9 cellular contexts compared by ENCODE assay signal in genomic region chr9:124008307-124008854, GRCh38. TPM values are rescaled to one million over a fixed set of nuclear protein-coding genes. Genes with fewer than 3 reads are reported as not detected.
A peak's percentile ranks its signal among the peaks of the same experiment; 100 is the strongest.
DNase-seq lines count a peak whose midpoint lies in the region; ATAC-seq, FAIRE-seq and TF ChIP-seq lines count a peak whose summit lies in the region.
"Had no signal": no experiment of that assay in that cellular context is flagged by ENCODE, and none has a peak within 500 bp of the region (broad histone marks: within the 10 kb centered on the region; RNA-seq: fewer than 3 reads in every experiment).

No MANE protein-coding gene starts in this region.

- H3K79me1 ChIP-seq in trophoblast cell (ENCODE audit: low read length), result no peaks in the 10 kb centered on the region

- peak overlapping the region; percentile 75 for H3K4me2 ChIP-seq in astrocyte (ENCODE audit: low read length)
- peak overlapping the region; percentile 64 for H3K4me2 ChIP-seq in trophoblast cell (ENCODE audit: low read length)

- H3K27me3 ChIP-seq in astrocyte (ENCODE audit: insufficient read depth, low read length) (peaks cover 84% of the 10 kb centered on the region), trophoblast cell (ENCODE audit: insufficient read depth, low read length) (peaks cover 87% of the 10 kb centered on the region)

- H3K4me3 ChIP-seq in astrocyte (ENCODE audit: insufficient read depth, low read depth, low read length) (no peak overlapping the region), trophoblast cell (ENCODE audit: low read depth, low read length) (peak overlapping the region; percentile 37)

- peak overlapping the region; percentile 24 for H2AFZ ChIP-seq in astrocyte (ENCODE audit: low read depth, low read length)
- no peak overlapping the region for H2AFZ ChIP-seq in trophoblast cell (ENCODE audit: insufficient read depth, low read length, poor library complexity)

- no peak overlapping the region for H2BK120ac ChIP-seq in trophoblast cell (ENCODE audit: insufficient read depth, low read length, poor library complexity)

- no peak overlapping the region for H3K4ac ChIP-seq in trophoblast cell (ENCODE audit: low read depth, low read length)

- peak overlapping the region; percentile 13 for H3K9ac ChIP-seq in astrocyte (ENCODE audit: low read length)
- no peak overlapping the region for H3K9ac ChIP-seq in trophoblast cell (ENCODE audit: low read length)

- WGBS in trophoblast cell (ENCODE audit: extremely low coverage, insufficient coverage, insufficient read length), result no CpG with 5 or more reads among the region's 49 CpGs

- peaks cover 13% of the 10 kb centered on the region for H3K79me2 ChIP-seq in astrocyte (ENCODE audit: insufficient read depth, low read length)
- H3K79me2 ChIP-seq in trophoblast cell (ENCODE audit: control insufficient read depth, insufficient read depth, low read length, poor library complexity), result no peaks in the 10 kb centered on the region

- H3K27ac ChIP-seq in astrocyte (ENCODE audit: low read depth, low read length) (no peak overlapping the region), trophoblast cell (ENCODE audit: low read depth, low read length) (no peak overlapping the region)

- no peak overlapping the region for H4K12ac ChIP-seq in trophoblast cell (ENCODE audit: low read depth, low read length)

- peaks cover 73% of the 10 kb centered on the region for H3K27me3 Mint-ChIP-seq in astrocyte (ENCODE audit: low read depth, unreplicated experiment)

- DNase-seq in NCI-H1417 (lab: John Stamatoyannopoulos, UW), result peak in 2 of 3 experiments; percentile 94 to 96
- DNase-seq in NCI-H1417 treated with DMSO at 0.1 percent for 48 hours (lab: John Stamatoyannopoulos, UW), result no peak
- peak; percentile 47 for DNase-seq in M059J (ENCODE audit: low read depth)
- no peak for DNase-seq in astrocyte (ENCODE audit: low read depth)
- DNase-seq in trophoblast cell, result peak in 1 of 2 donors; percentile 46
- DNase-seq in COLO829 (ENCODE audit: low spot score), result no peak
- DNase-seq: NCI-H1930 had no signal

- H3K4me3 Mint-ChIP-seq in astrocyte (ENCODE audit: unreplicated experiment), result no peak overlapping the region

- H3K36me3 ChIP-seq in astrocyte (ENCODE audit: insufficient read depth, low read length) (no peaks in the 10 kb centered on the region), trophoblast cell (ENCODE audit: control insufficient read depth in 1 of 2, insufficient read depth in 2 of 2, low read length in 2 of 2) (no peaks in the 10 kb centered on the region)

- FAIRE-seq in astrocyte (lab: Jason Lieb, UNC), result no peak

- H4K20me1 ChIP-seq in astrocyte (ENCODE audit: insufficient read depth, low read length), result peaks cover 31% of the 10 kb centered on the region

- no peak overlapping the region for H2BK5ac ChIP-seq in trophoblast cell (ENCODE audit: low read depth, low read length, poor library complexity)

- H3K4me1 ChIP-seq in astrocyte (ENCODE audit: insufficient read depth, low read length) (peaks cover 5% of the 10 kb centered on the region), trophoblast cell (ENCODE audit: control insufficient read depth in 1 of 2, insufficient read depth in 2 of 2, low read length in 2 of 2) (peaks cover 13 to 24% of the 10 kb centered on the region in 2 experiments)

- H3K14ac ChIP-seq in trophoblast cell (ENCODE audit: low read length), result no peak overlapping the region

- no peak overlapping the region for H2AK5ac ChIP-seq in trophoblast cell (ENCODE audit: low read length)

- H3K18ac ChIP-seq in trophoblast cell (ENCODE audit: low read length), result no peak overlapping the region

- ATAC-seq in HG03097 (IDR thresholded peaks at IDR 0.05; ENCODE audit: low FRiP score, unreplicated experiment) (no peak), HG03159 (IDR thresholded peaks at IDR 0.05; ENCODE audit: unreplicated experiment) (no peak)

- no peak overlapping the region for H3K23ac ChIP-seq in trophoblast cell (ENCODE audit: low read length)

- no peak for TF ChIP-seq CTCF in astrocyte (IDR thresholded peaks at IDR 0.05; ENCODE audit: insufficient read depth, low read depth, low read length)

- H4K8ac ChIP-seq in trophoblast cell (ENCODE audit: low read depth, low read length), result no peak overlapping the region

- H3K36me3 Mint-ChIP-seq in astrocyte (ENCODE audit: low read depth, unreplicated experiment), result no peaks in the 10 kb centered on the region

- H3K9me3 Mint-ChIP-seq in astrocyte (ENCODE audit: unreplicated experiment), result peaks cover 18% of the 10 kb centered on the region

- no peak overlapping the region for H2BK12ac ChIP-seq in trophoblast cell (ENCODE audit: low read length)

- no peak overlapping the region for H3K27ac Mint-ChIP-seq in astrocyte (ENCODE audit: unreplicated experiment)

- no peak overlapping the region for H4K91ac ChIP-seq in trophoblast cell (ENCODE audit: low read depth, low read length)

- peaks cover 7% of the 10 kb centered on the region for H3K4me1 Mint-ChIP-seq in astrocyte (ENCODE audit: low read depth, unreplicated experiment)

- H3K9me3 ChIP-seq in astrocyte (ENCODE audit: insufficient read depth, low read depth, low read length), result no peaks in the 10 kb centered on the region
- peaks cover 1% of the 10 kb centered on the region for H3K9me3 ChIP-seq in trophoblast cell (ENCODE audit: insufficient read depth, low read depth, low read length)

RNA-seq across cellular contexts. Expression of gene LHX2, which starts 3.2 kb away (rescaled TPM):
- 2.9 and 5.3 TPM in 2 replicates for total RNA-seq in M059J (2014; rRNA removed; shearing (Covaris generic))
- 0.14 TPM in 1 of 2 replicates, not detected in the other for total RNA-seq in astrocyte
- polyA plus RNA-seq in trophoblast cell (2013), result 0.21 and 0.32 TPM in 2 replicates

Comparison
In these comparisons a context has a peak if more than half of its experiments do, and no peak if none do; other contexts are left out.
1. DNase-seq: peak in NCI-H1417 (2 of 3) and M059J (single experiment); none in NCI-H1417 treated with DMSO at 0.1 percent for 48 hours (single experiment), astrocyte (single experiment) and COLO829 (single experiment).